ENCODE assay signal across 1 cellular context in the genomic region with DNA sequence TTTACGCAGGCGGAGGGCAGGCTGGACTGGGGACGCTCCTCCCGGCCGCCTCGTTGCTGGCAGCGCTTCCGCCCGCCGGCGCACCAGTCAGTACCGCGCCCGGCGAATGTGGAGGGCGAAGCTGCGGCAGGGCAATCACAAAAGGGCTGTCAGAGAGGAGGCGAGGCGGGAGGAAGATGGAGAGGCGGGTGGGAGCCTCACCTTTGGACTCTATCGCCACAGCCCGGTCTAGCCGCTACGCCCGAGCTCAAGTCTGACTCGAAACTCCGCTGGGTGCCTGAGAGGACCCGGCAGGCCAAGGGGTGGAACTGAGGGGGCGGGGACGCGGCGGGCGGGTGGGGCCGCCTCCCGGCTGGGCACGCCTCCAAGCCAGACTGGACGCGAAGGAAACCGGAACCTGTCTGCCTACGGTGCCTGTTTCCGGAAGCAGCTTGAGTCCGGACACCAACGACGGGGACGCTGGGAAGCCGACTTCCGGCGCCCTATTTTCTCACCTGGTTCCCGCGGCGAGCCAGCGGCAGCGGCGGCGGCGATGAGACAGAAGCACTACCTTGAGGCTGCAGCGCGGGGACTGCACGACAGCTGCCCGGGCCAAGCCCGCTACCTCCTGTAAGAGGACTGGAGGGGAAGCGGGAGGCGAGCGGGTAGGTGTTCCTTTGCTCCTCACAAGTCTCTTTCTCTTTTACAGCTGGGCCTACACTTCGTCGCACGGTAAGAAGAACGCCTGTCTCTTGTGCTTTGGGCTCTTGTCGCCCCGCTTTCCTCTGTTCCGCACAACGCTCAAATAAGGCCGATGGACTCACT.
A peak's percentile ranks its signal among the peaks of the same experiment; 100 is the strongest.
TF ChIP-seq lines count a peak whose summit lies in the region.

A gene (plus strand): TSS at position 483 of the 804 bp plus-strand sequence.

TF ChIP-seq in HepG2, 621 proteins besides CTCF, POLR2A, EP300 and RAD21 (continued from another document and continues in another):
- TF ChIP-seq, protein P1, sequence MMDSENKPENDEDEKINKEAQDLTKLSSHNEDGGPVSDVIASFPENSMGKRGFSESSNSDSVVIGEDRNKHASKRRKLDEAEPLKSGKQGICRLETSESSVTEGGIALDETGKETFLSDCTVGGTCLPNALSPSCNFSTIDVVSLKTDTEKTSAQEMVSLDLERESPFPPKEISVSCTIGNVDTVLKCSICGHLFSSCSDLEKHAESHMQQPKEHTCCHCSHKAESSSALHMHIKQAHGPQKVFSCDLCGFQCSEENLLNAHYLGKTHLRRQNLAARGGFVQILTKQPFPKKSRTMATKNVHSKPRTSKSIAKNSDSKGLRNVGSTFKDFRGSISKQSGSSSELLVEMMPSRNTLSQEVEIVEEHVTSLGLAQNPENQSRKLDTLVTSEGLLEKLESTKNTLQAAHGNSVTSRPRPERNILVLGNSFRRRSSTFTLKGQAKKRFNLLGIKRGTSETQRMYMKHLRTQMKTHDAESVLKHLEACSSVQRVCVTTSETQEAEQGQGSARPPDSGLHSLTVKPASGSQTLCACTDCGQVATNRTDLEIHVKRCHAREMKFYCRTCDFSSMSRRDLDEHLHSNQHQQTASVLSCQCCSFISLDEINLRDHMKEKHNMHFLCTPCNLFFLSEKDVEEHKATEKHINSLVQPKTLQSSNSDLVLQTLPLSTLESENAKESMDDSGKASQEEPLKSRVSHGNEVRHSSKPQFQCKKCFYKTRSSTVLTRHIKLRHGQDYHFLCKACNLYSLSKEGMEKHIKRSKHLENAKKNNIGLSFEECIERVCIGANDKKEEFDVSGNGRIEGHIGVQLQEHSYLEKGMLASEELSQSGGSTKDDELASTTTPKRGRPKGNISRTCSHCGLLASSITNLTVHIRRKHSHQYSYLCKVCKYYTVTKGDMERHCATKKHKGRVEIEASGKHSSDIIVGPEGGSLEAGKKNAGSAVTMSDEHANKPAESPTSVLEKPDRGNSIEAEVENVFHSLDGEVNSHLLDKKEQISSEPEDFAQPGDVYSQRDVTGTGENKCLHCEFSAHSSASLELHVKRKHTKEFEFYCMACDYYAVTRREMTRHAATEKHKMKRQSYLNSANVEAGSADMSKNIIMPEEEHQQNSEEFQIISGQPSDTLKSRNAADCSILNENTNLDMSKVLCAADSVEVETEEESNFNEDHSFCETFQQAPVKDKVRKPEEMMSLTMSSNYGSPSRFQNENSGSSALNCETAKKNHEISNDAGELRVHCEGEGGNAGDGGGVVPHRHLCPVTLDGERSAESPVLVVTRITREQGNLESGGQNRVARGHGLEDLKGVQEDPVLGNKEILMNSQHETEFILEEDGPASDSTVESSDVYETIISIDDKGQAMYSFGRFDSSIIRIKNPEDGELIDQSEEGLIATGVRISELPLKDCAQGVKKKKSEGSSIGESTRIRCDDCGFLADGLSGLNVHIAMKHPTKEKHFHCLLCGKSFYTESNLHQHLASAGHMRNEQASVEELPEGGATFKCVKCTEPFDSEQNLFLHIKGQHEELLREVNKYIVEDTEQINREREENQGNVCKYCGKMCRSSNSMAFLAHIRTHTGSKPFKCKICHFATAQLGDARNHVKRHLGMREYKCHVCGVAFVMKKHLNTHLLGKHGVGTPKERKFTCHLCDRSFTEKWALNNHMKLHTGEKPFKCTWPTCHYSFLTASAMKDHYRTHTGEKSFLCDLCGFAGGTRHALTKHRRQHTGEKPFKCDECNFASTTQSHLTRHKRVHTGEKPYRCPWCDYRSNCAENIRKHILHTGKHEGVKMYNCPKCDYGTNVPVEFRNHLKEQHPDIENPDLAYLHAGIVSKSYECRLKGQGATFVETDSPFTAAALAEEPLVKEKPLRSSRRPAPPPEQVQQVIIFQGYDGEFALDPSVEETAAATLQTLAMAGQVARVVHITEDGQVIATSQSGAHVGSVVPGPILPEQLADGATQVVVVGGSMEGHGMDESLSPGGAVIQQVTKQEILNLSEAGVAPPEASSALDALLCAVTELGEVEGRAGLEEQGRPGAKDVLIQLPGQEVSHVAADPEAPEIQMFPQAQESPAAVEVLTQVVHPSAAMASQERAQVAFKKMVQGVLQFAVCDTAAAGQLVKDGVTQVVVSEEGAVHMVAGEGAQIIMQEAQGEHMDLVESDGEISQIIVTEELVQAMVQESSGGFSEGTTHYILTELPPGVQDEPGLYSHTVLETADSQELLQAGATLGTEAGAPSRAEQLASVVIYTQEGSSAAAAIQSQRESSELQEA (CRISPR knock-in tag; IDR thresholded peaks at IDR 0.05; ENCODE audit: not compliant biosample characterization) = peak; percentile 57
- TF ChIP-seq CBX1 (IDR thresholded peaks at IDR 0.05; ENCODE audit: low read depth) (peak; percentile 96), ZNF703 (CRISPR knock-in tag; IDR thresholded peaks at IDR 0.05; ENCODE audit: borderline replicate concordance) (no peak; the same call in 1 of the 2 replicates), ZNF747 (CRISPR knock-in tag; IDR thresholded peaks at IDR 0.05; ENCODE audit: borderline replicate concordance) (peak; percentile 52; the same call in 1 of the 2 replicates), HMG20A (CRISPR knock-in tag; IDR thresholded peaks at IDR 0.05; ENCODE audit: borderline replicate concordance) (peak; percentile 14; the same call in 1 of the 2 replicates), RBM22 (optimal IDR thresholded peaks at IDR 0.05; ENCODE audit: low read length) (no peak), PHF21A (CRISPR knock-in tag; IDR thresholded peaks at IDR 0.05) (peak; percentile 72), ZNF589 (CRISPR knock-in tag; conservative IDR thresholded peaks at IDR 0.05) (peak; percentile 88), NFATC3 (CRISPR knock-in tag; IDR thresholded peaks at IDR 0.05) (no peak), KDM1A (CRISPR knock-in tag; IDR thresholded peaks at IDR 0.05) (peak; percentile 49; the same call in 1 of the 2 replicates), TCF7L2 (IDR thresholded peaks at IDR 0.05; ENCODE audit: low read depth, low read length) (no peak), ZNF546 (CRISPR knock-in tag; conservative IDR thresholded peaks at IDR 0.05) (no peak), TAF15 (IDR thresholded peaks at IDR 0.05; ENCODE audit: low read depth, low read length, poor library complexity, severe bottlenecking) (no peak), ZZZ3 (CRISPR knock-in tag; IDR thresholded peaks at IDR 0.05; ENCODE audit: borderline replicate concordance) (peak; percentile 41; the same call in 1 of the 2 replicates), PCBP2 (optimal IDR thresholded peaks at IDR 0.05; ENCODE audit: low read depth, low read length, poor library complexity, severe bottlenecking) (no peak), XBP1 (CRISPR knock-in tag; IDR thresholded peaks at IDR 0.05) (no peak), ZNF549 (CRISPR knock-in tag; IDR thresholded peaks at IDR 0.05) (no peak), NCOA1 (CRISPR knock-in tag; IDR thresholded peaks at IDR 0.05) (no peak), PHB2 (IDR thresholded peaks at IDR 0.05; ENCODE audit: partially characterized antibody) (no peak), SMYD3 (CRISPR knock-in tag; IDR thresholded peaks at IDR 0.05) (0 out of 2 replicates have a peak, but pooled peaks have one; percentile 45), RFX1 (IDR thresholded peaks at IDR 0.05) (no peak), EZH2 (conservative IDR thresholded peaks at IDR 0.05; ENCODE audit: low read depth, low read length) (no peak), REXO4 (CRISPR knock-in tag; IDR thresholded peaks at IDR 0.05; ENCODE audit: borderline replicate concordance) (no peak)
- TF ChIP-seq, protein P2, sequence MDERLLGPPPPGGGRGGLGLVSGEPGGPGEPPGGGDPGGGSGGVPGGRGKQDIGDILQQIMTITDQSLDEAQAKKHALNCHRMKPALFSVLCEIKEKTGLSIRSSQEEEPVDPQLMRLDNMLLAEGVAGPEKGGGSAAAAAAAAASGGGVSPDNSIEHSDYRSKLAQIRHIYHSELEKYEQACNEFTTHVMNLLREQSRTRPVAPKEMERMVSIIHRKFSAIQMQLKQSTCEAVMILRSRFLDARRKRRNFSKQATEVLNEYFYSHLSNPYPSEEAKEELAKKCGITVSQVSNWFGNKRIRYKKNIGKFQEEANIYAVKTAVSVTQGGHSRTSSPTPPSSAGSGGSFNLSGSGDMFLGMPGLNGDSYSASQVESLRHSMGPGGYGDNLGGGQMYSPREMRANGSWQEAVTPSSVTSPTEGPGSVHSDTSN (CRISPR knock-in tag; IDR thresholded peaks at IDR 0.05) = no peak
- TF ChIP-seq, protein P3, sequence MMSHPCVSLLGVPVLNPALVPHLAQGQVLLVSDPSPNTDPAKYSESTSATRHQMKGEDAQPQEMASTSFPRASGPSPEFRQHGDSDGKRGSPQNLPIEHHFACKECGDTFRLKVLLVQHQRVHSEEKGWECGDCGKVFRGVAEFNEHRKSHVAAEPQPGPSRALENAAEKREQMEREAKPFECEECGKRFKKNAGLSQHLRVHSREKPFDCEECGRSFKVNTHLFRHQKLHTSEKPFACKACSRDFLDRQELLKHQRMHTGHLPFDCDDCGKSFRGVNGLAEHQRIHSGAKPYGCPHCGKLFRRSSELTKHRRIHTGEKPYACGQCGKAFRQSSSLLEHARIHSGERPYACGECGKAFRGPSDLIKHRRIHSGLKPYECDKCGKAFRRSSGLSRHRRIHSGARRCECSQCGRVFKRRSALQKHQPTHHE (CRISPR knock-in tag; IDR thresholded peaks at IDR 0.05; ENCODE audit: borderline replicate concordance) = no peak
- TF ChIP-seq, protein P4, sequence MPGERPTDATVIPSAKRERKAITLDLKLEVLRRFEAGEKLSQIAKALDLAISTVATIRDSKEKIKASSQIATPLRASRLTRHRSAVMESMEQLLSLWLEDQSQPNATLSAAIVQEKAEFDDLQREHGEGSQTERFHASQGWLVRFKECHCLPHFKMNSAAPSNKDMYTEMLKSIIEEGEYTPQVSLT (CRISPR knock-in tag; IDR thresholded peaks at IDR 0.05; ENCODE audit: borderline replicate concordance, low read depth) = no peak
- TF ChIP-seq, protein P5, sequence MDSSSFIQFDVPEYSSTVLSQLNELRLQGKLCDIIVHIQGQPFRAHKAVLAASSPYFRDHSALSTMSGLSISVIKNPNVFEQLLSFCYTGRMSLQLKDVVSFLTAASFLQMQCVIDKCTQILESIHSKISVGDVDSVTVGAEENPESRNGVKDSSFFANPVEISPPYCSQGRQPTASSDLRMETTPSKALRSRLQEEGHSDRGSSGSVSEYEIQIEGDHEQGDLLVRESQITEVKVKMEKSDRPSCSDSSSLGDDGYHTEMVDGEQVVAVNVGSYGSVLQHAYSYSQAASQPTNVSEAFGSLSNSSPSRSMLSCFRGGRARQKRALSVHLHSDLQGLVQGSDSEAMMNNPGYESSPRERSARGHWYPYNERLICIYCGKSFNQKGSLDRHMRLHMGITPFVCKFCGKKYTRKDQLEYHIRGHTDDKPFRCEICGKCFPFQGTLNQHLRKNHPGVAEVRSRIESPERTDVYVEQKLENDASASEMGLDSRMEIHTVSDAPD (CRISPR knock-in tag; IDR thresholded peaks at IDR 0.05) = peak; percentile 58
- TF ChIP-seq, protein P6, sequence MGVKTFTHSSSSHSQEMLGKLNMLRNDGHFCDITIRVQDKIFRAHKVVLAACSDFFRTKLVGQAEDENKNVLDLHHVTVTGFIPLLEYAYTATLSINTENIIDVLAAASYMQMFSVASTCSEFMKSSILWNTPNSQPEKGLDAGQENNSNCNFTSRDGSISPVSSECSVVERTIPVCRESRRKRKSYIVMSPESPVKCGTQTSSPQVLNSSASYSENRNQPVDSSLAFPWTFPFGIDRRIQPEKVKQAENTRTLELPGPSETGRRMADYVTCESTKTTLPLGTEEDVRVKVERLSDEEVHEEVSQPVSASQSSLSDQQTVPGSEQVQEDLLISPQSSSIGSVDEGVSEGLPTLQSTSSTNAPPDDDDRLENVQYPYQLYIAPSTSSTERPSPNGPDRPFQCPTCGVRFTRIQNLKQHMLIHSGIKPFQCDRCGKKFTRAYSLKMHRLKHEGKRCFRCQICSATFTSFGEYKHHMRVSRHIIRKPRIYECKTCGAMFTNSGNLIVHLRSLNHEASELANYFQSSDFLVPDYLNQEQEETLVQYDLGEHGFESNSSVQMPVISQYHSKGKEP (CRISPR knock-in tag; IDR thresholded peaks at IDR 0.05) = no peak
- TF ChIP-seq, protein P7, sequence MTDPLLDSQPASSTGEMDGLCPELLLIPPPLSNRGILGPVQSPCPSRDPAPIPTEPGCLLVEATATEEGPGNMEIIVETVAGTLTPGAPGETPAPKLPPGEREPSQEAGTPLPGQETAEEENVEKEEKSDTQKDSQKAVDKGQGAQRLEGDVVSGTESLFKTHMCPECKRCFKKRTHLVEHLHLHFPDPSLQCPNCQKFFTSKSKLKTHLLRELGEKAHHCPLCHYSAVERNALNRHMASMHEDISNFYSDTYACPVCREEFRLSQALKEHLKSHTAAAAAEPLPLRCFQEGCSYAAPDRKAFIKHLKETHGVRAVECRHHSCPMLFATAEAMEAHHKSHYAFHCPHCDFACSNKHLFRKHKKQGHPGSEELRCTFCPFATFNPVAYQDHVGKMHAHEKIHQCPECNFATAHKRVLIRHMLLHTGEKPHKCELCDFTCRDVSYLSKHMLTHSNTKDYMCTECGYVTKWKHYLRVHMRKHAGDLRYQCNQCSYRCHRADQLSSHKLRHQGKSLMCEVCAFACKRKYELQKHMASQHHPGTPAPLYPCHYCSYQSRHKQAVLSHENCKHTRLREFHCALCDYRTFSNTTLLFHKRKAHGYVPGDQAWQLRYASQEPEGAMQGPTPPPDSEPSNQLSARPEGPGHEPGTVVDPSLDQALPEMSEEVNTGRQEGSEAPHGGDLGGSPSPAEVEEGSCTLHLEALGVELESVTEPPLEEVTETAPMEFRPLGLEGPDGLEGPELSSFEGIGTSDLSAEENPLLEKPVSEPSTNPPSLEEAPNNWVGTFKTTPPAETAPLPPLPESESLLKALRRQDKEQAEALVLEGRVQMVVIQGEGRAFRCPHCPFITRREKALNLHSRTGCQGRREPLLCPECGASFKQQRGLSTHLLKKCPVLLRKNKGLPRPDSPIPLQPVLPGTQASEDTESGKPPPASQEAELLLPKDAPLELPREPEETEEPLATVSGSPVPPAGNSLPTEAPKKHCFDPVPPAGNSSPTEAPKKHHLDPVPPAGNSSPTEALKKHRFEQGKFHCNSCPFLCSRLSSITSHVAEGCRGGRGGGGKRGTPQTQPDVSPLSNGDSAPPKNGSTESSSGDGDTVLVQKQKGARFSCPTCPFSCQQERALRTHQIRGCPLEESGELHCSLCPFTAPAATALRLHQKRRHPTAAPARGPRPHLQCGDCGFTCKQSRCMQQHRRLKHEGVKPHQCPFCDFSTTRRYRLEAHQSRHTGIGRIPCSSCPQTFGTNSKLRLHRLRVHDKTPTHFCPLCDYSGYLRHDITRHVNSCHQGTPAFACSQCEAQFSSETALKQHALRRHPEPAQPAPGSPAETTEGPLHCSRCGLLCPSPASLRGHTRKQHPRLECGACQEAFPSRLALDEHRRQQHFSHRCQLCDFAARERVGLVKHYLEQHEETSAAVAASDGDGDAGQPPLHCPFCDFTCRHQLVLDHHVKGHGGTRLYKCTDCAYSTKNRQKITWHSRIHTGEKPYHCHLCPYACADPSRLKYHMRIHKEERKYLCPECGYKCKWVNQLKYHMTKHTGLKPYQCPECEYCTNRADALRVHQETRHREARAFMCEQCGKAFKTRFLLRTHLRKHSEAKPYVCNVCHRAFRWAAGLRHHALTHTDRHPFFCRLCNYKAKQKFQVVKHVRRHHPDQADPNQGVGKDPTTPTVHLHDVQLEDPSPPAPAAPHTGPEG (CRISPR knock-in tag; IDR thresholded peaks at IDR 0.05) = 0 out of 2 replicates have a peak, but pooled peaks have one; percentile 48
- TF ChIP-seq, protein P8, sequence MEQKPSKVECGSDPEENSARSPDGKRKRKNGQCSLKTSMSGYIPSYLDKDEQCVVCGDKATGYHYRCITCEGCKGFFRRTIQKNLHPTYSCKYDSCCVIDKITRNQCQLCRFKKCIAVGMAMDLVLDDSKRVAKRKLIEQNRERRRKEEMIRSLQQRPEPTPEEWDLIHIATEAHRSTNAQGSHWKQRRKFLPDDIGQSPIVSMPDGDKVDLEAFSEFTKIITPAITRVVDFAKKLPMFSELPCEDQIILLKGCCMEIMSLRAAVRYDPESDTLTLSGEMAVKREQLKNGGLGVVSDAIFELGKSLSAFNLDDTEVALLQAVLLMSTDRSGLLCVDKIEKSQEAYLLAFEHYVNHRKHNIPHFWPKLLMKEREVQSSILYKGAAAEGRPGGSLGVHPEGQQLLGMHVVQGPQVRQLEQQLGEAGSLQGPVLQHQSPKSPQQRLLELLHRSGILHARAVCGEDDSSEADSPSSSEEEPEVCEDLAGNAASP (CRISPR knock-in tag; IDR thresholded peaks at IDR 0.05; ENCODE audit: borderline replicate concordance) = peak; percentile 64
